19 cellular contexts compared by ENCODE assay signal in the genomic region with DNA sequence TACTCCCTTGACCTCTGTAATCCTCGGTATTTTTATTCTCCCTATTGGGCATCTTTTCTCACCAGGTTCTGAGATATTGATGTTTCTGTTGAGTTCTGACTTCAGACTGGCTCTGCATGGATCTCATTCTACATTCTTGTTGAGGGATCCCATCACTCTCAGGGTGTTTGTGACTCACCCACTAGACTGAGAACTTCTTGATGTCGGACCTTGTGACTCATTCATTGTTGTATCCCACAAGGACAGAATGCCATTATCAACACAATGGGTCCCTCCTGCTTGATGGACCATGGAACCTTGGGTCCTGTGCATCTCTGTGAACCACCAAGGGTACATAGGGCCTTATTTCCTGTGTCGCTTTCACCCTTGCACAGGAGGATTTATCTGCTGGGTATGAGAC.
DNase-seq lines count a peak whose midpoint lies in the region; ATAC-seq and TF ChIP-seq lines count a peak whose summit lies in the region.
"Had no signal": no experiment of that assay in that cellular context is flagged by ENCODE, and none has a peak within 500 bp of the region (broad histone marks: within the 10 kb centered on the region; RNA-seq: fewer than 3 reads in every experiment).

No MANE protein-coding gene starts in this region.

- no peak for TF ChIP-seq CTCF in fibroblast of mammary gland (conservative IDR thresholded peaks at IDR 0.05; ENCODE audit: control insufficient read depth, insufficient read depth, low read depth, low read length)

- ATAC-seq in GM21423 (IDR thresholded peaks at IDR 0.05; ENCODE audit: unreplicated experiment) (no peak), HG02852 (IDR thresholded peaks at IDR 0.05; ENCODE audit: unreplicated experiment) (no peak)
- ATAC-seq: gastroesophageal sphincter, upper lobe of right lung had no signal

- DNase-seq in ELR (ENCODE audit: low read depth) (peak; percentile 81), RPMI7951 (ENCODE audit: low read depth) (peak; percentile 76), fibroblast of mammary gland (ENCODE audit: low read depth) (peak; percentile 86), renal cortical epithelial cell (ENCODE audit: low read depth) (peak; percentile 94), NCI-H1105 (lab: John Stamatoyannopoulos, UW) (no peak), NCI-H524 (lab: John Stamatoyannopoulos, UW) (no peak)
- DNase-seq: activated CD4-positive, CD25-positive, alpha-beta regulatory T cell; activated naive CD4-positive, alpha-beta T cell treated with anti-CD3 and anti-CD28 coated beads, Interleukin-2, amount 10 ng/mL, durations not matched to agents 7 days and 5 days; BE2C; caudate nucleus; effector CD8-positive, alpha-beta T cell; immature natural killer cell; NCI-H187 treated with DMSO at 0.1 percent for 48 hours; NCI-H526 treated with DMSO at 0.1 percent for 48 hours; stimulated activated naive CD4-positive, alpha-beta T cell; upper lobe of right lung had no signal

- no peak overlapping the region for H3K4me3 ChIP-seq in fibroblast of mammary gland (ENCODE audit: control insufficient read depth, low read depth, low read length)
- H3K4me3 ChIP-seq: gastroesophageal sphincter, upper lobe of right lung had no signal

Comparison
In these comparisons a context has a peak if more than half of its experiments do, and no peak if none do; other contexts are left out.
1. DNase-seq: peak in ELR (single experiment), RPMI7951 (single experiment), fibroblast of mammary gland (single experiment) and renal cortical epithelial cell (single experiment); none in NCI-H1105 (single experiment) and NCI-H524 (0 of 2).